In genomic region chr20:33648396-33649004, GRCh38 we compare ENCODE assay signal across 14 cellular contexts. TPM values are rescaled to one million over a fixed set of nuclear protein-coding genes. Genes with fewer than 3 reads are reported as not detected.
DNase-seq lines count a peak whose midpoint lies in the region; ATAC-seq, FAIRE-seq and TF ChIP-seq lines count a peak whose summit lies in the region.
"Had no signal": no experiment of that assay in that cellular context is flagged by ENCODE, and none has a peak within 500 bp of the region (broad histone marks: within the 10 kb centered on the region; RNA-seq: fewer than 3 reads in every experiment).

No MANE protein-coding gene starts in this region.

- H3K36me3 ChIP-seq in gastrocnemius medialis (peaks cover 0 to 17% of the 10 kb centered on the region in 2 donors), small intestine (ENCODE audit: control insufficient read depth in 2 of 2, insufficient read depth in 2 of 2, low read length in 2 of 2) (peaks cover 5 to 10% of the 10 kb centered on the region in 2 donors)

- TF ChIP-seq CTCF in fibroblast of villous mesenchyme (IDR thresholded peaks at IDR 0.05; ENCODE audit: insufficient read depth, low read depth, low read length) (no peak), gastrocnemius medialis (IDR thresholded peaks at IDR 0.05 in 4 of 5, conservative IDR thresholded peaks at IDR 0.05 in 1 of 5) (no peak)

- H3K27me3 ChIP-seq in gastrocnemius medialis (no peaks in the 10 kb centered on the region), small intestine (ENCODE audit: control insufficient read depth in 2 of 2, insufficient read depth in 2 of 2, low read length in 2 of 2) (no peaks in the 10 kb centered on the region)

- in situ Hi-C loops in gastrocnemius medialis (cut with MboI; ENCODE audit: low sequenced_read_pairs in 4 of 4), result no loop called here

- DNase-seq in ELR (ENCODE audit: low read depth) (peak; percentile 30), RCC 7860 (ENCODE audit: low spot score) (peak; percentile 24), fibroblast of villous mesenchyme (ENCODE audit: low read depth) (peak; percentile 29), gastrocnemius medialis (peak in 1 of 2 donors; percentile 19), small intestine (no peak)
- DNase-seq: effector CD4-positive, alpha-beta T cell; KG1; NCI-H2107; stimulated activated CD4-positive, alpha-beta T cell treated with anti-CD3 and anti-CD28 coated beads, Interleukin-4, amount 100 ng/mL, for 4 hours had no signal

- no peak for TF ChIP-seq POLR2A in gastrocnemius medialis (IDR thresholded peaks at IDR 0.05)
- no peak for TF ChIP-seq POLR2A in GM18505 (IDR thresholded peaks at IDR 0.05; ENCODE audit: borderline replicate concordance, extremely low read depth, insufficient read depth, insufficient read length)

- H3K27ac ChIP-seq in gastrocnemius medialis (peak overlapping the region in 3 of 4 donors; percentile 8 to 19 (median 11)), small intestine (ENCODE audit: low read depth in 1 of 2, low read length in 1 of 2) (no peak overlapping the region)
- H3K27ac ChIP-seq: parathyroid adenoma had no signal

- H3K9me3 ChIP-seq in gastrocnemius medialis, result no peaks in the 10 kb centered on the region
- no peaks in the 10 kb centered on the region for H3K9me3 ChIP-seq in small intestine (ENCODE audit: control insufficient read depth, low read depth)

- peak; percentile 17 for ATAC-seq in gastrocnemius medialis
- ATAC-seq in HG02840 (IDR thresholded peaks at IDR 0.05; ENCODE audit: low FRiP score, unreplicated experiment), result no peak
- no peak for ATAC-seq in HG03442 (IDR thresholded peaks at IDR 0.05; ENCODE audit: unreplicated experiment)
- ATAC-seq in GM18505 (IDR thresholded peaks at IDR 0.05; ENCODE audit: unreplicated experiment), result no peak

- FAIRE-seq in RCC 7860 (lab: Jason Lieb, UNC), result no peak
- FAIRE-seq in small intestine (lab: Jason Lieb, UNC), result no peak
- FAIRE-seq: GM12891 had no signal

- intact Hi-C loops in gastrocnemius medialis (cut with DNase I; ENCODE audit: low total_unique reads), result no loop called here

- H3K4me1 ChIP-seq in gastrocnemius medialis, result peaks cover 14 to 29% of the 10 kb centered on the region in 2 donors
- no peaks in the 10 kb centered on the region for H3K4me1 ChIP-seq in small intestine (ENCODE audit: control insufficient read depth in 2 of 2, insufficient read depth in 1 of 2, low read depth in 1 of 2, low read length in 1 of 2)

- no peak overlapping the region for H3K4me3 ChIP-seq in fibroblast of villous mesenchyme (ENCODE audit: low read depth, low read length)
- H3K4me3 ChIP-seq in gastrocnemius medialis, result no peak overlapping the region
- H3K4me3 ChIP-seq in small intestine (ENCODE audit: low read depth in 1 of 2, low read length in 2 of 2), result no peak overlapping the region

- 80 to 90% (median 90%) methylated on average over 14 of the region's 14 CpGs for WGBS in small intestine, 3 donors

RNA-seq across cellular contexts. Expression of gene C20orf144, which starts 13.6 kb away (rescaled TPM):
- total RNA-seq in fibroblast of villous mesenchyme, result under 0.01 and 0.32 TPM in 2 replicates
- not detected for total RNA-seq in gastrocnemius medialis
- polyA plus RNA-seq in small intestine, result under 1 TPM in 1 of 3 donors, not detected in 2; 0.07 TPM

RNA-seq across cellular contexts. Expression of gene ACTL10, which starts 18.2 kb away (rescaled TPM):
- total RNA-seq in fibroblast of villous mesenchyme (1.7 and 2.6 TPM in 2 replicates), gastrocnemius medialis (under 1 TPM in 2 of 4 donors, not detected in 2; 0.22 to 0.39 TPM)
- polyA plus RNA-seq in small intestine, result 1 to 10 TPM in 2 of 3 donors, under 1 TPM in 1; 0.89 to 5.4 (median 1.6) TPM

RNA-seq across cellular contexts. Expression of gene NECAB3, which starts 25.7 kb away (rescaled TPM):
- 22.0 and 23.8 TPM in 2 replicates for total RNA-seq in fibroblast of villous mesenchyme
- 100 to 1,000 TPM in 2 of 4 donors, 10 to 100 TPM in 2; 72.3 to 127 (median 107) TPM for total RNA-seq in gastrocnemius medialis
- 10 to 100 TPM; 30.6 to 54.8 (median 53.8) TPM for polyA plus RNA-seq in small intestine

RNA-seq across cellular contexts. Expression of gene E2F1, which starts 37.7 kb away (rescaled TPM):
- total RNA-seq in fibroblast of villous mesenchyme, result 7.1 and 7.3 TPM in 2 replicates
- total RNA-seq in gastrocnemius medialis, result 1 to 10 TPM in 2 of 4 donors, under 1 TPM in 1, not detected in 1; 1.00 to 2.0 (median 1.4) TPM
- polyA plus RNA-seq in small intestine, result 10 to 100 TPM in 1 of 3 donors, 1 to 10 TPM in 2; 2.2 to 10.9 (median 2.5) TPM

Comparison
In these comparisons a context has a peak if more than half of its experiments do, and no peak if none do; other contexts are left out.
1. ATAC-seq: peak in gastrocnemius medialis (2 of 2); none in HG02840 (single experiment), HG03442 (single experiment) and GM18505 (single experiment).
2. H3K27ac ChIP-seq: peak in gastrocnemius medialis (3 of 4); none in small intestine (0 of 2).